1 cellular context compared by ENCODE assay signal in genomic region chr1:50266509-50266908, GRCh38.
A peak's percentile ranks its signal among the peaks of the same experiment; 100 is the strongest.
TF ChIP-seq lines count a peak whose summit lies in the region.

No MANE protein-coding gene starts in this region.

TF ChIP-seq in K562, 482 proteins besides CTCF, POLR2A, EP300 and RAD21 (continued from another document):
- TF ChIP-seq TOE1 (IDR thresholded peaks at IDR 0.05; ENCODE audit: borderline replicate concordance): no peak
- no peak for TF ChIP-seq TOE1 (CRISPR knock-in tag; IDR thresholded peaks at IDR 0.05; ENCODE audit: borderline replicate concordance, low read depth)
- TF ChIP-seq CBX5 (IDR thresholded peaks at IDR 0.05; ENCODE audit: borderline replicate concordance, low read depth): no peak
- TF ChIP-seq STAT5A (IDR thresholded peaks at IDR 0.05; ENCODE audit: borderline replicate concordance, low read length): no peak
- TF ChIP-seq HIVEP1 (CRISPR knock-in tag; IDR thresholded peaks at IDR 0.05): no peak
- TF ChIP-seq SIN3B (IDR thresholded peaks at IDR 0.05; ENCODE audit: low read depth): no peak
- peak; percentile 82 for TF ChIP-seq ATF4 (CRISPR knock-in tag; IDR thresholded peaks at IDR 0.05)
- TF ChIP-seq ZNF76 (CRISPR knock-in tag; IDR thresholded peaks at IDR 0.05; ENCODE audit: borderline replicate concordance): no peak
- no peak for TF ChIP-seq HOXB6 (CRISPR knock-in tag; IDR thresholded peaks at IDR 0.05; ENCODE audit: borderline replicate concordance)
- TF ChIP-seq ZNF277 (CRISPR knock-in tag; IDR thresholded peaks at IDR 0.05; ENCODE audit: borderline replicate concordance): no peak
- TF ChIP-seq POLR2H (tag; IDR thresholded peaks at IDR 0.05; ENCODE audit: low read depth): 0 out of 2 replicates have a peak, but pooled peaks have one; percentile 29
- TF ChIP-seq, protein P1, sequence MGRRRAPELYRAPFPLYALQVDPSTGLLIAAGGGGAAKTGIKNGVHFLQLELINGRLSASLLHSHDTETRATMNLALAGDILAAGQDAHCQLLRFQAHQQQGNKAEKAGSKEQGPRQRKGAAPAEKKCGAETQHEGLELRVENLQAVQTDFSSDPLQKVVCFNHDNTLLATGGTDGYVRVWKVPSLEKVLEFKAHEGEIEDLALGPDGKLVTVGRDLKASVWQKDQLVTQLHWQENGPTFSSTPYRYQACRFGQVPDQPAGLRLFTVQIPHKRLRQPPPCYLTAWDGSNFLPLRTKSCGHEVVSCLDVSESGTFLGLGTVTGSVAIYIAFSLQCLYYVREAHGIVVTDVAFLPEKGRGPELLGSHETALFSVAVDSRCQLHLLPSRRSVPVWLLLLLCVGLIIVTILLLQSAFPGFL (CRISPR knock-in tag; IDR thresholded peaks at IDR 0.05): no peak
- TF ChIP-seq HNRNPK (IDR thresholded peaks at IDR 0.05; ENCODE audit: low read depth, low read length, poor library complexity, severe bottlenecking): no peak
- no peak for TF ChIP-seq ZBTB34 (CRISPR knock-in tag; IDR thresholded peaks at IDR 0.05)
- no peak for TF ChIP-seq RBM22 (IDR thresholded peaks at IDR 0.05; ENCODE audit: low read depth, low read length, poor library complexity, severe bottlenecking)
- TF ChIP-seq PRPF4 (IDR thresholded peaks at IDR 0.05; ENCODE audit: insufficient read depth, low read depth, low read length, poor library complexity, severe bottlenecking): no peak
- no peak for TF ChIP-seq HOMEZ (CRISPR knock-in tag; IDR thresholded peaks at IDR 0.05)
- TF ChIP-seq SREBF2 (CRISPR knock-in tag; IDR thresholded peaks at IDR 0.05): no peak
- TF ChIP-seq KLF6 (CRISPR knock-in tag; IDR thresholded peaks at IDR 0.05; ENCODE audit: borderline replicate concordance): no peak
- TF ChIP-seq MBD1 (CRISPR knock-in tag; IDR thresholded peaks at IDR 0.05): no peak
